In genomic region chr18:21112140-21112473, GRCh38 we compare ENCODE assay signal across 8 cellular contexts. TPM values are rescaled to one million over a fixed set of nuclear protein-coding genes. Genes with fewer than 3 reads are reported as not detected.
DNase-seq lines count a peak whose midpoint lies in the region; ATAC-seq and TF ChIP-seq lines count a peak whose summit lies in the region.

No MANE protein-coding gene starts in this region.

- TF ChIP-seq POLR2A in body of pancreas (IDR thresholded peaks at IDR 0.05): no peak

- DNase-seq in NCI-H524 treated with DMSO at 0.1 percent for 48 hours (lab: John Stamatoyannopoulos, UW): peak; percentile 83
- no peak for DNase-seq in body of pancreas
- peak; percentile 7 for DNase-seq in stimulated activated CD8-positive, alpha-beta memory T cell treated with anti-CD3 and anti-CD28 coated beads, Interleukin-7, amount 100 ng/mL, for 24 hours (ENCODE audit: low read depth)
- DNase-seq in T-helper 9 cell: no peak
- no peak for DNase-seq in NCI-H82 (lab: John Stamatoyannopoulos, UW)

- H3K9me3 ChIP-seq in body of pancreas (no peaks in the 10 kb centered on the region), liver (ENCODE audit: control insufficient read depth in 4 of 4, low read length in 3 of 4) (no peaks in the 10 kb centered on the region)

- no peaks in the 10 kb centered on the region for H3K27me3 ChIP-seq in body of pancreas
- no peaks in the 10 kb centered on the region for H3K27me3 ChIP-seq in liver (ENCODE audit: control insufficient read depth in 4 of 4, insufficient read depth in 4 of 4, low read length in 3 of 4)

- ATAC-seq in body of pancreas (no peak), GM19023 (IDR thresholded peaks at IDR 0.05; ENCODE audit: unreplicated experiment) (no peak)

- H3K9ac ChIP-seq in liver (ENCODE audit: low read depth in 1 of 2, low read length in 2 of 2): peak overlapping the region; percentile 79 to 87

- H3K27ac ChIP-seq in body of pancreas: peak overlapping the region; percentile 85 to 98 (median 94)
- peak overlapping the region; percentile 85 to 92 for H3K27ac ChIP-seq in liver (ENCODE audit: low read depth in 1 of 2, low read length in 2 of 2)

- peak in 1 of 2 donors; percentile 26 for TF ChIP-seq RAD21 in liver (IDR thresholded peaks at IDR 0.05)

- TF ChIP-seq CTCF in body of pancreas (IDR thresholded peaks at IDR 0.05): peak in 1 of 7 experiments; percentile 1
- TF ChIP-seq CTCF in liver (IDR thresholded peaks at IDR 0.05; ENCODE audit: low read depth, low read length, missing input control): peak; percentile 2

- H3K4me3 ChIP-seq in GM08714 (ENCODE audit: low read length) (peak overlapping the region; percentile 89), body of pancreas (peak overlapping the region; percentile 20 to 30), liver (ENCODE audit: low read depth in 1 of 3, low read length in 3 of 3) (peak overlapping the region; percentile 93 to 95 (median 94))

- H3K36me3 ChIP-seq in body of pancreas (replicated peaks in 1 of 2; ENCODE audit: insufficient read depth in 1 of 2, low read depth in 2 of 2) (no peaks in the 10 kb centered on the region), liver (ENCODE audit: control insufficient read depth in 4 of 4, insufficient read depth in 3 of 4, low read depth in 1 of 4, low read length in 3 of 4) (no peaks in the 10 kb centered on the region)

- WGBS in body of pancreas, 2 donors: 0% methylated on average over 15 to 16 of the region's 16 CpGs
- WGBS in liver: under 1% methylated on average over 16 of the region's 16 CpGs

- intact Hi-C loops in body of pancreas (cut with DNase I): no loop called here

- H3K4me1 ChIP-seq in body of pancreas: peaks cover 31% of the 10 kb centered on the region
- peaks cover 1 to 44% (median 12%) of the 10 kb centered on the region in 4 donors for H3K4me1 ChIP-seq in liver (ENCODE audit: control insufficient read depth in 4 of 4, insufficient read depth in 4 of 4, low read length in 3 of 4)

TF ChIP-seq in liver, 16 proteins besides CTCF, POLR2A, EP300 and RAD21:
- no peak for TF ChIP-seq SP1 (IDR thresholded peaks at IDR 0.05)
- TF ChIP-seq REST (IDR thresholded peaks at IDR 0.05): peak; percentile 21
- TF ChIP-seq GABPA (IDR thresholded peaks at IDR 0.05 in 1 of 2, conservative IDR thresholded peaks at IDR 0.05 in 1 of 2): no peak
- peak; percentile 20 for TF ChIP-seq NR2F2 (IDR thresholded peaks at IDR 0.05)
- peak; percentile 23 for TF ChIP-seq YY1 (IDR thresholded peaks at IDR 0.05)
- TF ChIP-seq TAF1 (conservative IDR thresholded peaks at IDR 0.05): peak; percentile 14

RNA-seq across cellular contexts. Expression of gene ROCK1, which starts 0.5 kb away (rescaled TPM):
- total RNA-seq in body of pancreas (10 to 100 TPM; 27.7 to 43.1 TPM), liver (10 to 100 TPM; 25.0 to 28.7 TPM)
- polyA plus RNA-seq in liver: 10 to 100 TPM in 1 of 2 donors, 1 to 10 TPM in 1; 7.4 to 12.4 TPM

Comparison
In these comparisons a context has a peak if more than half of its experiments do, and no peak if none do; other contexts are left out.
1. H3K4me3 ChIP-seq: peak in every context shown above with its lines; median percentile 94 in liver; 89 in GM08714; 25 in body of pancreas.
2. DNase-seq: peak in NCI-H524 treated with DMSO at 0.1 percent for 48 hours (single experiment) and stimulated activated CD8-positive, alpha-beta memory T cell treated with anti-CD3 and anti-CD28 coated beads, Interleukin-7, amount 100 ng/mL, for 24 hours (single experiment); none in body of pancreas (0 of 4), T-helper 9 cell (single experiment) and NCI-H82 (single experiment).